8 cellular contexts compared by ENCODE assay signal in the genomic region with DNA sequence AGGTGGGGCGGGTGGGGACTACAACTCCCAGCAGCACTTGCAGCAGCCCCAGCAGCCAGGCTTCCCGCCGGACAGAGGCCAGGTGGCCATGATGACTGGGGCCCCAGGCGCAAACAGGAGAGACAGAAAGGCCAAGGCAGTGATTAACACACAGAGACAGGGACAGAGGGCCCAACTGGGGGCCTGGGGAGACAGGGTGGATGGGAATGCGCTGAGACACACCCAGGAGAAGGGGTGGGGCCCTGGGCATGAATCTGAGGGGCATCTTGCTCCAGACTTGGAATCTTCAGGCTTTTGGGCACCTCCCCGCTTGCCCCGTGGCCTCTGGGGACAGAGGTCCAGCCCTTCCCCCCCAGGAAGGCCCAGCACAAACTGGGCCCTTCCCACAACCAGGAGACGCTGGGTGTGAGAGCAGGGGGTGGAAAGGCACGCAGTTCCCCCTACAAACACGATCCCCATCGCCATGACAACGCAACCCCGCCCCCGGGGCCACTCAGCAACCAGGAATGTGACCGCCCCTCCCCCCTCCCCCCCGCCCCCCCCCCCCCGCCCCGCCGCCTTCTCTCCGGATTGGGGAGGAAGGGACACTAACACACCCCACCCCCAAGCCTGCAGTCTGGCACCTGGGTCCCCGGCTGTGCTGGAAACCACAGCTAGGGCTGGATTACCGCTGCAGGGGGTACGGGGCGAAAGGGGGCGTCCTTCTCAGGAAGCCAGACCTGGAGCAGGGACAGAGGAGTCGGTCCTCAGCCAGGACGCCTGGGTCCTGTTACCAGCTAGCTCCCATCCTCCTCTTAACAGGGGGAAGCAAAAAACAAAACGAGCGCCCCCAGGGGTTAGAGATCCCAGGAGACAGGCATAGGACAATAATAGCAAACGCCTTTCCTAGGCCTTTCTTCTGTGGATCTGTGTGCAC. TPM values are rescaled to one million over a fixed set of nuclear protein-coding genes. Genes with fewer than 3 reads are reported as not detected.
A peak's percentile ranks its signal among the peaks of the same experiment; 100 is the strongest.
DNase-seq lines count a peak whose midpoint lies in the region; ATAC-seq and TF ChIP-seq lines count a peak whose summit lies in the region.

No MANE protein-coding gene starts in this region.

- WGBS in stomach, 5 donors: 1 to 4% (median 3%) methylated on average over 18 to 26 of the region's 30 CpGs

- H3K4me1 ChIP-seq in stomach: peaks cover 46 to 64% (median 61%) of the 10 kb centered on the region in 4 donors

- TF ChIP-seq POLR2A in erythroblast (IDR thresholded peaks at IDR 0.05; ENCODE audit: low read length): no peak
- no peak for TF ChIP-seq POLR2A in stomach (IDR thresholded peaks at IDR 0.05)

- TF ChIP-seq EP300 in stomach (IDR thresholded peaks at IDR 0.05): peak; percentile 13

- peak overlapping the region; percentile 85 to 98 (median 98) for H3K27ac ChIP-seq in stomach

- H3K27ac Mint-ChIP-seq in CD14-positive monocyte (peak overlapping the region; percentile 91 to 98 (median 95)), mesothelial cell of epicardium (peak overlapping the region; percentile 100)

- no peaks in the 10 kb centered on the region for H3K9me3 ChIP-seq in stomach

- peak overlapping the region; percentile 79 to 99 (median 88) for H3K4me3 ChIP-seq in stomach

- peak overlapping the region; percentile 78 to 97 for H3K4me3 Mint-ChIP-seq in CD14-positive monocyte
- peak overlapping the region; percentile 84 for H3K4me3 Mint-ChIP-seq in mesothelial cell of epicardium

- ATAC-seq in HG02798 (IDR thresholded peaks at IDR 0.05; ENCODE audit: poor library complexity, unreplicated experiment) (peak; percentile 24), GM19463 (IDR thresholded peaks at IDR 0.05; ENCODE audit: unreplicated experiment) (no peak)

- TF ChIP-seq CTCF in CD14-positive monocyte (IDR thresholded peaks at IDR 0.05): no peak
- TF ChIP-seq CTCF in mesothelial cell of epicardium (IDR thresholded peaks at IDR 0.05; ENCODE audit: unreplicated experiment): no peak
- TF ChIP-seq CTCF in stomach (IDR thresholded peaks at IDR 0.05): peak in 1 of 7 experiments; percentile 5

- H3K27me3 Mint-ChIP-seq in CD14-positive monocyte (ENCODE audit: low read depth in 3 of 3) (peaks cover 0 to 3% (median 2%) of the 10 kb centered on the region in 3 donors), mesothelial cell of epicardium (ENCODE audit: low read depth) (no peaks in the 10 kb centered on the region)

- H3K36me3 Mint-ChIP-seq in CD14-positive monocyte (peaks cover 28 to 38% of the 10 kb centered on the region in 2 donors), mesothelial cell of epicardium (peaks cover 12% of the 10 kb centered on the region)

- intact Hi-C loops in CD14-positive monocyte (cut with micrococcal nuclease): loop anchor here in 1 of 2 donors (5.0 kb wide), 1 partner anchor 245 kb away; a partner anchor contains a TSS
- intact Hi-C loops in stomach (cut with DNase I; ENCODE audit: low total_unique reads): no loop called here

- no peaks in the 10 kb centered on the region for H3K27me3 ChIP-seq in stomach

- H3K36me3 ChIP-seq in stomach: peaks cover 24 to 37% (median 33%) of the 10 kb centered on the region in 4 donors

- H3K4me1 Mint-ChIP-seq in CD14-positive monocyte (peaks cover 57% of the 10 kb centered on the region), mesothelial cell of epicardium (peaks cover 50% of the 10 kb centered on the region)

- DNase-seq in CD14-positive monocyte (ENCODE audit: low spot score) (peak; percentile 74), NCI-H526 (lab: John Stamatoyannopoulos, UW) (peak; percentile 60 to 89), erythroblast (lab: John Stamatoyannopoulos, UW) (peak; percentile 70 to 75), mesothelial cell of epicardium (ENCODE audit: low spot score in 2 of 2, unreplicated experiment in 2 of 2) (peak; percentile 88 to 94), stomach (peak; percentile 88)
- peak; percentile 78 for DNase-seq in activated CD8-positive, alpha-beta memory T cell treated with anti-CD3 and anti-CD28 coated beads, Interleukin-2, amount 50 U/mL, for 48 hours

- H3K9me3 Mint-ChIP-seq in CD14-positive monocyte: peaks cover 0 to under 1% (median 0%) of the 10 kb centered on the region in 7 donors
- no peaks in the 10 kb centered on the region for H3K9me3 Mint-ChIP-seq in mesothelial cell of epicardium

RNA-seq across cellular contexts. Expression of a gene that starts 4.5 kb away (rescaled TPM):
- polyA plus RNA-seq in CD14-positive monocyte (10 to 100 TPM; 23.9 to 49.9 TPM), stomach (100 to 1,000 TPM; 114 to 165 (median 144) TPM)
- total RNA-seq in mesothelial cell of epicardium (176 to 183 TPM (median 182 TPM) in 3 replicates), stomach (100 to 1,000 TPM in 4 of 5 donors, 10 to 100 TPM in 1; 81.7 to 214 (median 163) TPM)

RNA-seq across cellular contexts. Expression of a gene that starts 6.1 kb away (rescaled TPM):
- 10 to 100 TPM; 38.4 to 47.0 TPM for polyA plus RNA-seq in CD14-positive monocyte
- total RNA-seq in mesothelial cell of epicardium: 35.5 to 40.5 TPM (median 38.4 TPM) in 3 replicates
- total RNA-seq in stomach: 10 to 100 TPM; 15.6 to 56.8 (median 33.3) TPM
- 100 to 1,000 TPM in 2 of 3 donors, 10 to 100 TPM in 1; 91.6 to 113 (median 111) TPM for polyA plus RNA-seq in stomach

RNA-seq across cellular contexts. Expression of a gene that starts 18.4 kb away (rescaled TPM):
- polyA plus RNA-seq in CD14-positive monocyte: 10 to 100 TPM; 17.2 to 18.1 TPM
- total RNA-seq in mesothelial cell of epicardium: 37.3 to 41.9 TPM (median 39.3 TPM) in 3 replicates
- total RNA-seq in stomach: 10 to 100 TPM in 3 of 5 donors, 1 to 10 TPM in 2; 4.5 to 65.5 (median 24.3) TPM
- 10 to 100 TPM in 2 of 3 donors, 1 to 10 TPM in 1; 7.5 to 12.3 (median 11.0) TPM for polyA plus RNA-seq in stomach

RNA-seq across cellular contexts. Expression of a gene that starts 18.7 kb away (rescaled TPM):
- polyA plus RNA-seq in CD14-positive monocyte (1 to 10 TPM; 4.6 to 4.8 TPM), stomach (10 to 100 TPM; 31.0 to 50.2 (median 43.5) TPM)
- total RNA-seq in mesothelial cell of epicardium (36.9 to 39.2 TPM (median 39.0 TPM) in 3 replicates), stomach (10 to 100 TPM; 15.2 to 90.2 (median 72.4) TPM)

RNA-seq across cellular contexts. Expression of a gene that starts 20.4 kb away (rescaled TPM):
- polyA plus RNA-seq in CD14-positive monocyte (10 to 100 TPM; 26.7 to 29.6 TPM), stomach (10 to 100 TPM; 39.1 to 41.9 (median 40.1) TPM)
- total RNA-seq in mesothelial cell of epicardium (78.4 to 93.9 TPM (median 93.7 TPM) in 3 replicates), stomach (10 to 100 TPM; 24.0 to 93.0 (median 76.4) TPM)
